In genomic region chr11:71448257-71449161, GRCh38 we compare ENCODE assay signal across 8 cellular contexts. TPM values are rescaled to one million over a fixed set of nuclear protein-coding genes. Genes with fewer than 3 reads are reported as not detected.
DNase-seq lines count a peak whose midpoint lies in the region; ATAC-seq and TF ChIP-seq lines count a peak whose summit lies in the region.

Gene DHCR7, minus strand, starts transcription at chr11:71448393. Its CDS starts 3,441 bp downstream, at chr11:71444952.

- TF ChIP-seq CTCF in colonic mucosa (IDR thresholded peaks at IDR 0.05), result no peak

- peaks cover 49% of the 10 kb centered on the region for H3K36me3 Mint-ChIP-seq in activated CD4-positive, alpha-beta T cell treated with anti-CD3 and anti-CD28 coated beads, Interleukin-2, amount 10 ng/mL, durations not matched to agents 24 days and 14 days (ENCODE audit: low read depth)

- DNase-seq in NCI-H526 treated with DMSO at 0.1 percent for 48 hours (lab: John Stamatoyannopoulos, UW) (peak; percentile 94), colonic mucosa (peak; percentile 97), left colon (peak; percentile 97 to 98)
- peak; percentile 99 for DNase-seq in activated CD4-positive, alpha-beta T cell treated with anti-CD3 and anti-CD28 coated beads, Interleukin-2, amount 10 ng/mL, durations not matched to agents 24 days and 14 days
- peak; percentile 95 for DNase-seq in stimulated activated CD4-positive, alpha-beta T cell treated with anti-CD3 and anti-CD28 coated beads, Interleukin-1b, Interleukin-23, amount 100 ng/mL, for 48 hours

- H3K27me3 Mint-ChIP-seq in activated CD4-positive, alpha-beta T cell treated with anti-CD3 and anti-CD28 coated beads, Interleukin-2, amount 10 ng/mL, durations not matched to agents 24 days and 14 days, result no peaks in the 10 kb centered on the region

- H3K4me3 Mint-ChIP-seq in activated CD4-positive, alpha-beta T cell treated with anti-CD3 and anti-CD28 coated beads, Interleukin-2, amount 10 ng/mL, durations not matched to agents 24 days and 14 days, result peak within 1 kb of the TSS; percentile 93

- peaks cover 50% of the 10 kb centered on the region for H3K4me1 Mint-ChIP-seq in activated CD4-positive, alpha-beta T cell treated with anti-CD3 and anti-CD28 coated beads, Interleukin-2, amount 10 ng/mL, durations not matched to agents 24 days and 14 days

- peak within 1 kb of the TSS; percentile 72 to 87 (median 80) for H3K9ac ChIP-seq in BLaER1 treated with 17β-estradiol and CSF1 and Interleukin-3, amounts not matched to agents 10 nM and 100 nM
- H3K9ac ChIP-seq in colonic mucosa (ENCODE audit: low read depth in 2 of 2, low read length in 2 of 2), result peak within 1 kb of the TSS; percentile 78 to 94

- H3K27ac Mint-ChIP-seq in activated CD4-positive, alpha-beta T cell treated with anti-CD3 and anti-CD28 coated beads, Interleukin-2, amount 10 ng/mL, durations not matched to agents 24 days and 14 days, result peak within 1 kb of the TSS; percentile 89

- H4K20me1 ChIP-seq in BLaER1 treated with 17β-estradiol and CSF1 and Interleukin-3, amounts not matched to agents 10 nM and 100 nM, result peaks cover 0 to 10% (median 3%) of the 10 kb centered on the region in 11 experiments; a peak in 8 of 22 replicates

- ATAC-seq in GM19328 (IDR thresholded peaks at IDR 0.05; ENCODE audit: unreplicated experiment) (peak; percentile 82), HG03469 (IDR thresholded peaks at IDR 0.05; ENCODE audit: unreplicated experiment) (peak; percentile 62), left colon (peak; percentile 77)

- H3K27ac ChIP-seq in BLaER1 treated with 17β-estradiol and CSF1 and Interleukin-3, amounts not matched to agents 10 nM and 100 nM, result peak within 1 kb of the TSS; percentile 22 to 80 (median 76); a peak in 21 of 22 replicates
- H3K27ac ChIP-seq in colonic mucosa, result peak within 1 kb of the TSS; percentile 76

- H3K27me3 ChIP-seq in BLaER1 treated with 17β-estradiol and CSF1 and Interleukin-3, amounts not matched to agents 10 nM and 100 nM, result no peaks in the 10 kb centered on the region
- no peaks in the 10 kb centered on the region for H3K27me3 ChIP-seq in colonic mucosa

- H3K4me3 ChIP-seq in BLaER1 treated with 17β-estradiol and CSF1 and Interleukin-3, amounts not matched to agents 10 nM and 100 nM, result peak within 1 kb of the TSS; percentile 68 to 93 (median 83)
- H3K4me3 ChIP-seq in colonic mucosa, result peak within 1 kb of the TSS; percentile 81

- H3K4me2 ChIP-seq in BLaER1 treated with 17β-estradiol and CSF1 and Interleukin-3, amounts not matched to agents 10 nM and 100 nM, result peak within 1 kb of the TSS; percentile 88 to 100 (median 99)

- peaks cover 6% of the 10 kb centered on the region for H3K9me3 Mint-ChIP-seq in activated CD4-positive, alpha-beta T cell treated with anti-CD3 and anti-CD28 coated beads, Interleukin-2, amount 10 ng/mL, durations not matched to agents 24 days and 14 days

- H3K9me3 ChIP-seq in BLaER1 treated with 17β-estradiol and CSF1 and Interleukin-3, amounts not matched to agents 10 nM and 100 nM (replicated peaks in 1 of 11), result peaks cover 10 to 20% (median 17%) of the 10 kb centered on the region in 11 experiments; a peak in 21 of 22 replicates
- no peaks in the 10 kb centered on the region for H3K9me3 ChIP-seq in colonic mucosa

- peaks cover 37 to 61% (median 57%) of the 10 kb centered on the region in 10 experiments for H3K4me1 ChIP-seq in BLaER1 treated with 17β-estradiol and CSF1 and Interleukin-3, amounts not matched to agents 10 nM and 100 nM
- no peaks in the 10 kb centered on the region for H3K4me1 ChIP-seq in colonic mucosa

- intact Hi-C loops in activated CD4-positive, alpha-beta T cell treated with anti-CD3 and anti-CD28 coated beads, Interleukin-2, amount 10 ng/mL, durations not matched to agents 24 days and 14 days (cut with micrococcal nuclease), result loop anchor here (10.0 kb wide), 1 partner anchor 336 kb away; no protein-coding TSS in a partner anchor
- intact Hi-C loops in colonic mucosa (cut with DNase I) (no loop called here), left colon (cut with DNase I, micrococcal nuclease) (no loop called here)

- peaks cover 9 to 37% (median 35%) of the 10 kb centered on the region in 11 experiments; a peak in 21 of 22 replicates for H3K36me3 ChIP-seq in BLaER1 treated with 17β-estradiol and CSF1 and Interleukin-3, amounts not matched to agents 10 nM and 100 nM
- H3K36me3 ChIP-seq in colonic mucosa, result peaks cover 6% of the 10 kb centered on the region

RNA-seq across cellular contexts. Expression of gene DHCR7, which starts in this region (rescaled TPM):
- total RNA-seq in activated CD4-positive, alpha-beta T cell treated with anti-CD3 and anti-CD28 coated beads, Interleukin-2, amount 10 ng/mL, durations not matched to agents 24 days and 14 days, result 112 and 116 TPM in 2 replicates
- total RNA-seq in colonic mucosa (100 to 1,000 TPM in 1 of 2 donors, 10 to 100 TPM in 1; 75.3 to 163 TPM), left colon (100 to 1,000 TPM in 1 of 2 donors, 10 to 100 TPM in 1; 56.5 to 126 TPM)

Comparison
In these comparisons a context has a peak if more than half of its experiments do, and no peak if none do; other contexts are left out.
1. Peak in every context shown above with its lines: DNase-seq, ATAC-seq, H3K4me3 ChIP-seq and H3K27ac ChIP-seq.